Comparison of ENCODE assay signal across 8 cellular contexts in genomic region chr12:31518680-31519227, GRCh38.
DNase-seq lines count a peak whose midpoint lies in the region; ATAC-seq, FAIRE-seq and TF ChIP-seq lines count a peak whose summit lies in the region.

No MANE protein-coding gene starts in this region.

- H3K4me1 ChIP-seq in A549 (peaks cover 91% of the 10 kb centered on the region), adipocyte (ENCODE audit: control insufficient read depth, insufficient read depth, low read length) (peaks cover 27% of the 10 kb centered on the region), upper lobe of right lung (no peaks in the 10 kb centered on the region)

- peak; percentile 49 to 71 for TF ChIP-seq RAD21 in A549 (conservative IDR thresholded peaks at IDR 0.05 in 1 of 2, IDR thresholded peaks at IDR 0.05 in 1 of 2)

- H3K4me3 ChIP-seq in A549, result 0 out of 3 replicates have a peak overlapping the region, but pooled peaks have one; percentile 7
- H3K4me3 ChIP-seq in adipocyte (ENCODE audit: low read length), result no peak overlapping the region
- no peak overlapping the region for H3K4me3 ChIP-seq in upper lobe of right lung

- H3K36me3 Mint-ChIP-seq in IgD-negative memory B cell, result no peaks in the 10 kb centered on the region
- H3K36me3 Mint-ChIP-seq in activated CD4-positive, alpha-beta memory T cell treated with anti-CD3 and anti-CD28 coated beads, Interleukin-2, amount 10 ng/mL, durations not matched to agents 7 days and 5 days (ENCODE audit: low read depth), result no peaks in the 10 kb centered on the region

- H3K27me3 ChIP-seq in adipocyte (replicated peaks; ENCODE audit: control insufficient read depth, insufficient read depth, low read length) (no peaks in the 10 kb centered on the region), upper lobe of right lung (no peaks in the 10 kb centered on the region)

- peak; percentile 79 to 97 for DNase-seq in A549 (ENCODE audit: low read depth in 1 of 2, low spot score in 1 of 2)
- DNase-seq in adipocyte (ENCODE audit: low read depth), result peak; percentile 98
- peak; percentile 99 for DNase-seq in iris pigment epithelial cell (ENCODE audit: low read depth)
- no peak for DNase-seq in activated CD4-positive, alpha-beta memory T cell treated with anti-CD3 and anti-CD28 coated beads, Interleukin-2, amount 10 ng/mL, durations not matched to agents 7 days and 5 days
- no peak for DNase-seq in upper lobe of right lung
- DNase-seq in mesenteric fat pad (ENCODE audit: low spot score), result no peak

- H3K36me3 ChIP-seq in adipocyte (ENCODE audit: control insufficient read depth, insufficient read depth, low read length, severe bottlenecking) (no peaks in the 10 kb centered on the region), upper lobe of right lung (no peaks in the 10 kb centered on the region)

- intact Hi-C loops in upper lobe of right lung (cut with DNase I), result no loop called here

- CTCF ChIA-PET in A549 (lab: Yijun Ruan, JAX), result interaction anchor here (0.5 to 3.4 kb wide), 4 partner anchors 71 to 116 kb away, joined by 3 to 10 read pairs (median 6); no protein-coding TSS in a partner anchor
- CTCF ChIA-PET in activated CD4-positive, alpha-beta memory T cell treated with anti-CD3 and anti-CD28 coated beads, Interleukin-2, amount 10 ng/mL, durations not matched to agents 7 days and 5 days (lab: Charles Lee), result interaction anchor here (0.5 kb wide), 1 partner anchor 278 kb away, joined by 3 read pairs; no protein-coding TSS in a partner anchor

- H3K27ac ChIP-seq in A549, result peak overlapping the region; percentile 90 to 94
- H3K27ac ChIP-seq in upper lobe of right lung, result no peak overlapping the region

- peak; percentile 98 to 99 for TF ChIP-seq EP300 in A549 (IDR thresholded peaks at IDR 0.05)

- peak overlapping the region; percentile 32 for H3K9ac ChIP-seq in adipocyte (ENCODE audit: low read length)

- WGBS in A549 (ENCODE audit: missing lambda C conversion rate), result under 1% methylated on average over 4 of the region's 4 CpGs

- peak; percentile 99 for FAIRE-seq in A549 (lab: Jason Lieb, UNC)

- H3K4me1 Mint-ChIP-seq in IgD-negative memory B cell, result peaks cover 28 to 41% (median 41%) of the 10 kb centered on the region in 3 donors
- H3K4me1 Mint-ChIP-seq in activated CD4-positive, alpha-beta memory T cell treated with anti-CD3 and anti-CD28 coated beads, Interleukin-2, amount 10 ng/mL, durations not matched to agents 7 days and 5 days, result no peaks in the 10 kb centered on the region

- peak overlapping the region; percentile 85 for H3K4me2 ChIP-seq in A549

- no peak overlapping the region for H3K4me3 Mint-ChIP-seq in IgD-negative memory B cell
- no peak overlapping the region for H3K4me3 Mint-ChIP-seq in activated CD4-positive, alpha-beta memory T cell treated with anti-CD3 and anti-CD28 coated beads, Interleukin-2, amount 10 ng/mL, durations not matched to agents 7 days and 5 days

- H3K9me3 ChIP-seq in A549, result no peaks in the 10 kb centered on the region
- no peaks in the 10 kb centered on the region for H3K9me3 ChIP-seq in adipocyte (ENCODE audit: control insufficient read depth, low read length)
- H3K9me3 ChIP-seq in upper lobe of right lung, result no peaks in the 10 kb centered on the region

- H3K27ac Mint-ChIP-seq in IgD-negative memory B cell, result peak overlapping the region; percentile 41 to 74 (median 70)
- no peak overlapping the region for H3K27ac Mint-ChIP-seq in activated CD4-positive, alpha-beta memory T cell treated with anti-CD3 and anti-CD28 coated beads, Interleukin-2, amount 10 ng/mL, durations not matched to agents 7 days and 5 days

- no peaks in the 10 kb centered on the region for H3K27me3 Mint-ChIP-seq in IgD-negative memory B cell
- peaks cover 12% of the 10 kb centered on the region for H3K27me3 Mint-ChIP-seq in activated CD4-positive, alpha-beta memory T cell treated with anti-CD3 and anti-CD28 coated beads, Interleukin-2, amount 10 ng/mL, durations not matched to agents 7 days and 5 days

- ATAC-seq in A549, result peak; percentile 91 to 94
- no peak for ATAC-seq in upper lobe of right lung
- ATAC-seq in GM21360 (IDR thresholded peaks at IDR 0.05; ENCODE audit: unreplicated experiment), result no peak

- POLR2A ChIA-PET in A549 (lab: Yijun Ruan, JAX), result interaction anchor here (0.6 to 3.7 kb wide), 10 partner anchors 10 to 1955 kb away, joined by 3 to 44 read pairs (median 4); partner anchors contain the start of genes DENND5B and SINHCAF
- POLR2A ChIA-PET in activated CD4-positive, alpha-beta memory T cell treated with anti-CD3 and anti-CD28 coated beads, Interleukin-2, amount 10 ng/mL, durations not matched to agents 7 days and 5 days (lab: Charles Lee), result no interaction called here

- no peak for TF ChIP-seq CTCF in A549 (IDR thresholded peaks at IDR 0.05)
- TF ChIP-seq CTCF in upper lobe of right lung (IDR thresholded peaks at IDR 0.05), result no peak

- TF ChIP-seq POLR2A in A549 (IDR thresholded peaks at IDR 0.05; ENCODE audit: low read length), result no peak

- no peaks in the 10 kb centered on the region for H3K9me3 Mint-ChIP-seq in IgD-negative memory B cell
- H3K9me3 Mint-ChIP-seq in activated CD4-positive, alpha-beta memory T cell treated with anti-CD3 and anti-CD28 coated beads, Interleukin-2, amount 10 ng/mL, durations not matched to agents 7 days and 5 days, result no peaks in the 10 kb centered on the region

TF ChIP-seq in A549, 52 proteins besides CTCF, POLR2A, EP300 and RAD21 (continues in another document):
- TF ChIP-seq RFX5 (IDR thresholded peaks at IDR 0.05) (no peak), RARB (CRISPR knock-in tag; IDR thresholded peaks at IDR 0.05) (no peak), ESRRA (IDR thresholded peaks at IDR 0.05; ENCODE audit: borderline replicate concordance, low read length) (no peak), ELK1 (IDR thresholded peaks at IDR 0.05; ENCODE audit: low read depth, low read length) (no peak), EHF (CRISPR knock-in tag; IDR thresholded peaks at IDR 0.05) (no peak), ATOH8 (CRISPR knock-in tag; IDR thresholded peaks at IDR 0.05; ENCODE audit: low read depth) (no peak), FOSB (CRISPR knock-in tag; IDR thresholded peaks at IDR 0.05) (no peak), HES2 (IDR thresholded peaks at IDR 0.05) (no peak; the same call in 1 of the 2 replicates), MAZ (IDR thresholded peaks at IDR 0.05; ENCODE audit: borderline replicate concordance, low read depth, low read length) (no peak), BHLHE40 (IDR thresholded peaks at IDR 0.05; ENCODE audit: low read depth, low read length) (no peak), HOXB5 (CRISPR knock-in tag; IDR thresholded peaks at IDR 0.05) (peak; percentile 82), ZNF302 (CRISPR knock-in tag; IDR thresholded peaks at IDR 0.05) (no peak), NFE2L2 (conservative IDR thresholded peaks at IDR 0.05; ENCODE audit: low read length) (no peak), FOXS1 (CRISPR knock-in tag; IDR thresholded peaks at IDR 0.05) (peak; percentile 60; the same call in 1 of the 2 replicates), KDM5A (IDR thresholded peaks at IDR 0.05) (no peak), ZSCAN20 (CRISPR knock-in tag; IDR thresholded peaks at IDR 0.05) (0 out of 2 replicates have a peak, but pooled peaks have one; percentile 59), JUN (IDR thresholded peaks at IDR 0.05) (peak; percentile 97 to 99), POLR2AphosphoS2 (conservative IDR thresholded peaks at IDR 0.05; ENCODE audit: low read length) (no peak), PBX3 (IDR thresholded peaks at IDR 0.05) (peak; percentile 89), E2F6 (IDR thresholded peaks at IDR 0.05; ENCODE audit: borderline replicate concordance, low read depth) (peak; percentile 22; the same call in 1 of the 2 replicates), PHF8 (IDR thresholded peaks at IDR 0.05; ENCODE audit: borderline replicate concordance, low read depth) (no peak), ZFP36 (IDR thresholded peaks at IDR 0.05; ENCODE audit: borderline replicate concordance, partially characterized antibody) (no peak), HDAC2 (IDR thresholded peaks at IDR 0.05) (no peak), CBX2 (IDR thresholded peaks at IDR 0.05; ENCODE audit: borderline replicate concordance, low read depth) (no peak)

Comparison
In these comparisons a context has a peak if more than half of its experiments do, and no peak if none do; other contexts are left out.
1. ATAC-seq: peak in A549 (2 of 2); none in upper lobe of right lung (single experiment) and GM21360 (single experiment).
2. DNase-seq: peak in A549 (2 of 2), adipocyte (single experiment) and iris pigment epithelial cell (single experiment); none in activated CD4-positive, alpha-beta memory T cell treated with anti-CD3 and anti-CD28 coated beads, Interleukin-2, amount 10 ng/mL, durations not matched to agents 7 days and 5 days (single experiment), upper lobe of right lung (single experiment) and mesenteric fat pad (single experiment).